In genomic region chr4:589219-589963, GRCh38 we compare ENCODE assay signal across 2 cellular contexts.
TF ChIP-seq lines count a peak whose summit lies in the region.

No MANE protein-coding gene starts in this region.

TF ChIP-seq in K562, 482 proteins besides CTCF, POLR2A, EP300 and RAD21:
- TF ChIP-seq ZNF134 (CRISPR knock-in tag; conservative IDR thresholded peaks at IDR 0.05) (peak; percentile 60), ARID3A (IDR thresholded peaks at IDR 0.05; ENCODE audit: borderline replicate concordance, low read depth, low read length) (no peak)
TF ChIP-seq in K562: peak in this region for 1.

TF ChIP-seq in HepG2, 621 proteins besides CTCF, POLR2A, EP300 and RAD21:
- no peak for TF ChIP-seq MAFG (CRISPR knock-in tag; IDR thresholded peaks at IDR 0.05)
- peak; percentile 55; the same call in 1 of the 2 replicates for TF ChIP-seq ZNF7 (CRISPR knock-in tag; IDR thresholded peaks at IDR 0.05)
